25 cellular contexts compared by ENCODE assay signal in the genomic region with DNA sequence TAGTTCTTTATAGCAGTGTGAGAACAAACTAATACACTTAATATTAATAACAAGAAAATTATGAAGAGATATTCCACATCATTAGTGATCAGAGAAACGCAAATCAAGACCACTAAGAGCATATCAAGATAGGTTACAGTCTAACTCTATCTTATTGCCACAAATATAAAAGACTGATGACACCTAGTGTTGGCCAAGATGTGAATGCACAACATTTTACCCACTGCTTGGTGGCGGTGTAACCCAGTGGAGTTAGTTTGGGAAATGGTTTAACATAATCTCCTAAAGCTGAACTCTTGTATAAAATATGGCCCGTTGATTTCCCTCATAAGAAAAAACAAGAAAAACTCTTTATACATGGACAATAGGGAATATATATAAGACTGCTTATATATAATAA.
DNase-seq lines count a peak whose midpoint lies in the region; ATAC-seq and TF ChIP-seq lines count a peak whose summit lies in the region.
"Had no signal": no experiment of that assay in that cellular context is flagged by ENCODE, and none has a peak within 500 bp of the region (broad histone marks: within the 10 kb centered on the region; RNA-seq: fewer than 3 reads in every experiment).

No MANE protein-coding gene starts in this region.

- H3K27me3 ChIP-seq in H7 (ENCODE audit: control insufficient read depth, insufficient read depth, low read length) (no peaks in the 10 kb centered on the region), mesendoderm (ENCODE audit: insufficient read depth, low read length, poor library complexity) (no peaks in the 10 kb centered on the region)
- H3K27me3 ChIP-seq: ovary, right atrium auricular region had no signal

- H3K4me3 Mint-ChIP-seq in chondrocyte (ENCODE audit: unreplicated experiment) (no peak overlapping the region), natural killer cell (no peak overlapping the region)
- H3K4me3 Mint-ChIP-seq: activated CD8-positive, alpha-beta T cell treated with anti-CD3 and anti-CD28 coated beads for 36 hours; activated naive CD4-positive, alpha-beta T cell treated with anti-CD3 and anti-CD28 coated beads, Interleukin-2, amount 50 U/mL, for 24 hours; nephron; T-helper 17 cell had no signal

- H2AK5ac ChIP-seq in mesendoderm (ENCODE audit: low read length): no peak overlapping the region

- H3K4me1 ChIP-seq in mesendoderm (ENCODE audit: control insufficient read depth, low read depth, low read length): no peaks in the 10 kb centered on the region
- H3K4me1 ChIP-seq: BLaER1 treated with 17β-estradiol and CSF1 and Interleukin-3, amounts not matched to agents 10 nM and 100 nM; right atrium auricular region had no signal

- DNase-seq in Ammon's horn (ENCODE audit: low spot score): peak; percentile 46
- peak; percentile 2 for DNase-seq in H7
- DNase-seq in chondrocyte (ENCODE audit: low spot score): no peak
- DNase-seq in mesendoderm: peak; percentile 24
- DNase-seq in natural killer cell: no peak
- DNase-seq in HK-2 (ENCODE audit: unreplicated experiment): no peak
- DNase-seq: activated CD4-positive, alpha-beta T cell treated with anti-CD3 and anti-CD28 coated beads for 1 hour; activated CD8-positive, alpha-beta T cell treated with anti-CD3 and anti-CD28 coated beads for 36 hours; COR-L47; DND-41; NCI-H1436 treated with DMSO at 0.1 percent for 48 hours; NCI-H2107; NCI-H510A; ovary; stimulated activated CD4-positive, alpha-beta T cell treated with anti-CD3 and anti-CD28 coated beads, Interleukin-2, amount 100 ng/mL, for 24 hours; T-helper 17 cell; trophoblast cell had no signal

- no peak overlapping the region for H3K9ac ChIP-seq in mesendoderm (ENCODE audit: low read length)
- H3K9ac ChIP-seq: BLaER1 treated with 17β-estradiol and CSF1 and Interleukin-3, amounts not matched to agents 10 nM and 100 nM; KMS-11 had no signal

- no peak overlapping the region for H2BK15ac ChIP-seq in mesendoderm (replicated peaks; ENCODE audit: low read depth)

- no peak overlapping the region for H3K4me2 ChIP-seq in mesendoderm (ENCODE audit: low read length)
- H3K4me2 ChIP-seq: BLaER1 treated with 17β-estradiol and CSF1 and Interleukin-3, amounts not matched to agents 10 nM and 100 nM; KMS-11 had no signal

- H3K79me1 ChIP-seq in mesendoderm (ENCODE audit: low read length): no peaks in the 10 kb centered on the region

- H3K36me3 Mint-ChIP-seq in chondrocyte (ENCODE audit: low read depth): no peaks in the 10 kb centered on the region
- peaks cover 5% of the 10 kb centered on the region for H3K36me3 Mint-ChIP-seq in natural killer cell
- H3K36me3 Mint-ChIP-seq: activated naive CD4-positive, alpha-beta T cell treated with anti-CD3 and anti-CD28 coated beads, Interleukin-2, amount 50 U/mL, for 24 hours had no signal

- H3K4me1 Mint-ChIP-seq in chondrocyte (ENCODE audit: low read depth) (no peaks in the 10 kb centered on the region), natural killer cell (no peaks in the 10 kb centered on the region)
- H3K4me1 Mint-ChIP-seq: activated naive CD4-positive, alpha-beta T cell treated with anti-CD3 and anti-CD28 coated beads, Interleukin-2, amount 50 U/mL, for 24 hours; nephron; T-helper 17 cell had no signal

- H3K27ac ChIP-seq in mesendoderm (ENCODE audit: low read depth, low read length): no peak overlapping the region
- H3K27ac ChIP-seq: BLaER1 treated with 17β-estradiol and CSF1 and Interleukin-3, amounts not matched to agents 10 nM and 100 nM; KMS-11; ovary; right atrium auricular region had no signal

- H3K4ac ChIP-seq in mesendoderm (ENCODE audit: low read depth, low read length): no peak overlapping the region

- intact Hi-C loops in natural killer cell (cut with micrococcal nuclease): no loop called here

- H3K27ac Mint-ChIP-seq in chondrocyte (ENCODE audit: unreplicated experiment) (no peak overlapping the region), natural killer cell (no peak overlapping the region)
- H3K27ac Mint-ChIP-seq: activated CD8-positive, alpha-beta T cell treated with anti-CD3 and anti-CD28 coated beads for 36 hours; activated naive CD4-positive, alpha-beta T cell treated with anti-CD3 and anti-CD28 coated beads, Interleukin-2, amount 50 U/mL, for 24 hours; activated T-helper 2 cell treated with anti-CD3 and anti-CD28 coated beads, Interferon-gamma antibody, Interleukin-2, Interleukin-4, amounts not matched to agents 10 μg/mL and 5 μg/mL and 100 μg/mL, durations not matched to agents 14 hours and 24 hours and 36 hours; nephron; T-helper 17 cell had no signal

- no CpG with 5 or more reads among the region's 3 CpGs for WGBS in mesendoderm (ENCODE audit: extremely low coverage, insufficient coverage, low lambda C conversion rate)

- no peak overlapping the region for H3K18ac ChIP-seq in mesendoderm (ENCODE audit: low read length)

- no peak overlapping the region for H4K8ac ChIP-seq in mesendoderm (ENCODE audit: low read depth, low read length)

- no peak overlapping the region for H2BK120ac ChIP-seq in mesendoderm (ENCODE audit: low read depth, low read length)

- no peak for ATAC-seq in HG02610 (IDR thresholded peaks at IDR 0.05; ENCODE audit: unreplicated experiment)
- no peak for ATAC-seq in natural killer cell
- ATAC-seq: activated CD8-positive, alpha-beta T cell treated with anti-CD3 and anti-CD28 coated beads for 36 hours; SK-N-SH treated with all-trans-retinoic acid at 6 μM for 48 hours; T-helper 17 cell had no signal

- H3K4me3 ChIP-seq in H7 (ENCODE audit: insufficient read depth, low read depth, low read length) (no peak overlapping the region), mesendoderm (ENCODE audit: low read length) (no peak overlapping the region)
- H3K4me3 ChIP-seq: BLaER1 treated with 17β-estradiol and CSF1 and Interleukin-3, amounts not matched to agents 10 nM and 100 nM; ovary; right atrium auricular region had no signal

- H4K5ac ChIP-seq in mesendoderm (ENCODE audit: low read length): no peak overlapping the region

- H3K36me3 ChIP-seq in H7 (replicated peaks; ENCODE audit: control insufficient read depth, insufficient read depth, low read length) (no peaks in the 10 kb centered on the region), mesendoderm (ENCODE audit: control insufficient read depth, insufficient read depth, low read length) (no peaks in the 10 kb centered on the region)
- H3K36me3 ChIP-seq: BLaER1 treated with 17β-estradiol and CSF1 and Interleukin-3, amounts not matched to agents 10 nM and 100 nM; ovary; right atrium auricular region had no signal

- no peaks in the 10 kb centered on the region for H3K27me3 Mint-ChIP-seq in chondrocyte (ENCODE audit: low read depth)
- H3K27me3 Mint-ChIP-seq in natural killer cell (ENCODE audit: low read depth in 2 of 2): no peaks in the 10 kb centered on the region
- H3K27me3 Mint-ChIP-seq: activated CD8-positive, alpha-beta T cell treated with anti-CD3 and anti-CD28 coated beads for 36 hours; activated naive CD4-positive, alpha-beta T cell treated with anti-CD3 and anti-CD28 coated beads, Interleukin-2, amount 50 U/mL, for 24 hours; T-helper 17 cell had no signal

- no peaks in the 10 kb centered on the region for H3K79me2 ChIP-seq in mesendoderm (ENCODE audit: control insufficient read depth, insufficient read depth, low read length)

- TF ChIP-seq CTCF in chondrocyte (IDR thresholded peaks at IDR 0.05): peak; percentile 36
- TF ChIP-seq CTCF in natural killer cell (IDR thresholded peaks at IDR 0.05): no peak

- peaks cover 18% of the 10 kb centered on the region for H3K9me3 Mint-ChIP-seq in chondrocyte (ENCODE audit: low read depth)
- H3K9me3 Mint-ChIP-seq in natural killer cell: peaks cover 4 to 12% of the 10 kb centered on the region in 2 donors
- H3K9me3 Mint-ChIP-seq: activated CD8-positive, alpha-beta T cell treated with anti-CD3 and anti-CD28 coated beads for 36 hours; activated naive CD4-positive, alpha-beta T cell treated with anti-CD3 and anti-CD28 coated beads, Interleukin-2, amount 50 U/mL, for 24 hours had no signal

- no peak overlapping the region for H2BK5ac ChIP-seq in mesendoderm (ENCODE audit: low read length)

- no peak overlapping the region for H3K56ac ChIP-seq in mesendoderm (ENCODE audit: low read length)

- no peak overlapping the region for H3K23ac ChIP-seq in mesendoderm (ENCODE audit: low read length)

Comparison
In these comparisons a context has a peak if more than half of its experiments do, and no peak if none do; other contexts are left out.
1. DNase-seq: peak in Ammon's horn (single experiment), H7 (single experiment) and mesendoderm (single experiment); none in chondrocyte (single experiment), natural killer cell (single experiment) and HK-2 (single experiment).